Comparison of ENCODE assay signal across 33 cellular contexts in genomic region chr11:101267654-101268053, GRCh38.
"Had no signal": no experiment of that assay in that cellular context is flagged by ENCODE, and none has a peak within 500 bp of the region (broad histone marks: within the 10 kb centered on the region; RNA-seq: fewer than 3 reads in every experiment).

No MANE protein-coding gene starts in this region.

- H3K27ac ChIP-seq: KMS-11 had no signal

- H3K4me2 ChIP-seq: KMS-11 had no signal

- H3K9ac ChIP-seq: KMS-11 had no signal

- H3K27me3 ChIP-seq: MG63 had no signal

- DNase-seq: Karpas-422, Kasumi-1, MG63, MM.1S, MV-4-11, NCI-H1048, NCI-H1092, NCI-H1092 treated with DMSO at 0.1 percent for 48 hours, NCI-H1105, NCI-H1105 treated with DMSO at 0.1 percent for 48 hours, NCI-H1417 treated with DMSO at 0.1 percent for 48 hours, NCI-H1436, NCI-H1436 treated with DMSO at 0.1 percent for 48 hours, NCI-H146, NCI-H1694, NCI-H1694 treated with DMSO at 0.1 percent for 48 hours, NCI-H187, NCI-H187 treated with DMSO at 0.1 percent for 48 hours, NCI-H2029, NCI-H2029 treated with DMSO at 0.1 percent for 48 hours, NCI-H2081, NCI-H2081 treated with DMSO at 0.1 percent for 48 hours, NCI-H2107, NCI-H2171, NCI-H2171 treated with DMSO at 0.1 percent for 48 hours, NCI-H2227 treated with DMSO at 0.1 percent for 48 hours, NCI-H226, NCI-H345, NCI-H446, NCI-H446 treated with DMSO at 0.1 percent for 48 hours, NCI-H510A, NCI-H510A treated with DMSO at 0.1 percent for 48 hours had no signal

- H3K4me3 ChIP-seq: MG63 had no signal

- H3K9me3 ChIP-seq: MG63 had no signal

- H3K36me3 ChIP-seq: MG63 had no signal
